Comparison of ENCODE assay signal across 23 cellular contexts in genomic region chr4:153787156-153787555, GRCh38. TPM values are rescaled to one million over a fixed set of nuclear protein-coding genes. Genes with fewer than 3 reads are reported as not detected.
DNase-seq lines count a peak whose midpoint lies in the region; ATAC-seq and TF ChIP-seq lines count a peak whose summit lies in the region.
"Had no signal": no experiment of that assay in that cellular context is flagged by ENCODE, and none has a peak within 500 bp of the region (broad histone marks: within the 10 kb centered on the region; RNA-seq: fewer than 3 reads in every experiment).

No MANE protein-coding gene starts in this region.

- in situ Hi-C loops in gastrocnemius medialis (cut with MboI; ENCODE audit: low sequenced_read_pairs in 4 of 4): loop anchor here in 1 of 4 donors (25.0 kb wide), 1 partner anchor 525 kb away; no protein-coding TSS in a partner anchor

- H3K4me1 Mint-ChIP-seq in osteocyte (ENCODE audit: unreplicated experiment): peaks cover 43% of the 10 kb centered on the region

- H3K27me3 ChIP-seq in HUES64 (ENCODE audit: insufficient read depth, low read length) (peaks cover 14% of the 10 kb centered on the region), gastrocnemius medialis (peaks cover 54 to 62% (median 58%) of the 10 kb centered on the region in 3 donors)

- intact Hi-C loops in gastrocnemius medialis (cut with DNase I; ENCODE audit: low total_unique reads): no loop called here

- H3K9me3 ChIP-seq in HUES64 (ENCODE audit: insufficient read depth, low read depth, low read length): no peaks in the 10 kb centered on the region
- H3K9me3 ChIP-seq in iPS-18c (ENCODE audit: control insufficient read depth, insufficient read depth, low read length): no peaks in the 10 kb centered on the region
- no peaks in the 10 kb centered on the region for H3K9me3 ChIP-seq in gastrocnemius medialis
- H3K9me3 ChIP-seq: tibial nerve had no signal

- peak overlapping the region; percentile 75 for H3K4me3 Mint-ChIP-seq in osteocyte (ENCODE audit: unreplicated experiment)
- H3K4me3 Mint-ChIP-seq: activated naive CD4-positive, alpha-beta T cell treated with anti-CD3 and anti-CD28 coated beads, Interleukin-2, amount 10 ng/mL, durations not matched to agents 7 days and 5 days had no signal

- H3K4me3 ChIP-seq in HUES64 (ENCODE audit: low read length): peak overlapping the region; percentile 80
- peak overlapping the region; percentile 66 for H3K4me3 ChIP-seq in coronary artery
- H3K4me3 ChIP-seq in iPS-18c (ENCODE audit: insufficient read depth, low read depth, low read length): peak overlapping the region; percentile 88
- no peak overlapping the region for H3K4me3 ChIP-seq in gastrocnemius medialis

- ATAC-seq in gastrocnemius medialis (no peak), GM19455 (IDR thresholded peaks at IDR 0.05; ENCODE audit: unreplicated experiment) (no peak), omental fat pad (ENCODE audit: low FRiP score) (no peak)
- ATAC-seq: effector memory CD8-positive, alpha-beta T cell; HepG2; left ventricle myocardium superior had no signal

- TF ChIP-seq CTCF in coronary artery (IDR thresholded peaks at IDR 0.05): no peak
- TF ChIP-seq CTCF in osteocyte (IDR thresholded peaks at IDR 0.05): no peak
- TF ChIP-seq CTCF in gastrocnemius medialis (IDR thresholded peaks at IDR 0.05 in 4 of 5, conservative IDR thresholded peaks at IDR 0.05 in 1 of 5): no peak
- no peak for TF ChIP-seq CTCF in omental fat pad (IDR thresholded peaks at IDR 0.05)

- H3K9ac ChIP-seq in HUES64 (ENCODE audit: low read depth, low read length): peak overlapping the region; percentile 95

- H3K36me3 ChIP-seq in HUES64 (ENCODE audit: insufficient read depth, low read length): peaks cover 40% of the 10 kb centered on the region
- H3K36me3 ChIP-seq in gastrocnemius medialis: no peaks in the 10 kb centered on the region
- H3K36me3 ChIP-seq: tibial nerve had no signal

- H3K4me1 ChIP-seq in HUES64 (ENCODE audit: insufficient read depth, low read length) (peaks cover 43% of the 10 kb centered on the region), gastrocnemius medialis (peaks cover 0 to 12% of the 10 kb centered on the region in 2 donors)

- peaks cover 12% of the 10 kb centered on the region for H3K36me3 Mint-ChIP-seq in osteocyte (ENCODE audit: unreplicated experiment)
- H3K36me3 Mint-ChIP-seq: activated naive CD4-positive, alpha-beta T cell treated with anti-CD3 and anti-CD28 coated beads, Interleukin-2, amount 10 ng/mL, durations not matched to agents 7 days and 5 days had no signal

- no peaks in the 10 kb centered on the region for H3K9me3 Mint-ChIP-seq in osteocyte (ENCODE audit: unreplicated experiment)
- H3K9me3 Mint-ChIP-seq: activated naive CD4-positive, alpha-beta T cell treated with anti-CD3 and anti-CD28 coated beads, Interleukin-2, amount 10 ng/mL, durations not matched to agents 7 days and 5 days; effector memory CD8-positive, alpha-beta T cell; stimulated activated naive CD8-positive, alpha-beta T cell treated with anti-CD3 and anti-CD28 coated beads, Interleukin-15, Interleukin-2, amounts not matched to agents 100 ng/mL and 50 ng/mL, for 24 hours had no signal

- H3K27ac ChIP-seq in HUES64 (ENCODE audit: low read depth, low read length): peak overlapping the region; percentile 7; the same call in 1 of the 2 replicates
- H3K27ac ChIP-seq in coronary artery: no peak overlapping the region
- no peak overlapping the region for H3K27ac ChIP-seq in gastrocnemius medialis

- peaks cover 83% of the 10 kb centered on the region for H3K27me3 Mint-ChIP-seq in osteocyte (ENCODE audit: unreplicated experiment)

- TF ChIP-seq POLR2A in gastrocnemius medialis (IDR thresholded peaks at IDR 0.05): no peak

- no peak overlapping the region for H3K27ac Mint-ChIP-seq in osteocyte (ENCODE audit: unreplicated experiment)
- H3K27ac Mint-ChIP-seq: activated naive CD4-positive, alpha-beta T cell treated with anti-CD3 and anti-CD28 coated beads, Interleukin-2, amount 10 ng/mL, durations not matched to agents 7 days and 5 days; CD4-positive, CD25-positive, alpha-beta regulatory T cell; effector memory CD8-positive, alpha-beta T cell; stimulated activated naive CD8-positive, alpha-beta T cell treated with anti-CD3 and anti-CD28 coated beads, Interleukin-15, Interleukin-2, amounts not matched to agents 100 ng/mL and 50 ng/mL, for 24 hours had no signal

- DNase-seq in coronary artery (ENCODE audit: low spot score) (no peak), osteocyte (ENCODE audit: extremely low spot score, unreplicated experiment) (no peak), gastrocnemius medialis (no peak), NCI-H2029 (lab: John Stamatoyannopoulos, UW) (no peak), omental fat pad (ENCODE audit: low spot score) (no peak)
- DNase-seq: activated naive CD4-positive, alpha-beta T cell treated with anti-CD3 and anti-CD28 coated beads, Interleukin-2, amount 10 ng/mL, durations not matched to agents 7 days and 5 days; CD4-positive, CD25-positive, alpha-beta regulatory T cell; effector memory CD8-positive, alpha-beta T cell; GF-D8; glutamatergic neuron; left ventricle myocardium superior; NCI-H2081 treated with DMSO at 0.1 percent for 48 hours; occipital lobe; retina; SHP77; stimulated activated CD4-positive, alpha-beta T cell treated with anti-CD3 and anti-CD28 coated beads, Interleukin-12 subunit alpha, Interleukin-12 subunit beta, amount 100 ng/mL, for 4 hours; stimulated activated CD4-positive, alpha-beta T cell treated with anti-CD3 and anti-CD28 coated beads, Interleukin-4, amount 100 ng/mL, for 4 hours had no signal

RNA-seq across cellular contexts. Expression of gene SFRP2, which starts 1.7 kb away (rescaled TPM):
- polyA plus RNA-seq in HUES64 (2013, experiment 1 of 2): 287 TPM
- 333 TPM for polyA plus RNA-seq in HUES64 (2013, experiment 2 of 2)
- 87.7 and 102 TPM in 2 replicates for total RNA-seq in osteocyte
- under 1 TPM in 3 of 4 donors, not detected in 1; 0.59 to 0.86 (median 0.83) TPM for total RNA-seq in gastrocnemius medialis
- 10 to 100 TPM in 3 of 4 donors, 1 to 10 TPM in 1; 9.4 to 34.7 (median 22.8) TPM for total RNA-seq in omental fat pad
- total RNA-seq: CD4-positive, CD25-positive, alpha-beta regulatory T cell; HepG2 had no signal
- polyA plus RNA-seq: CD4-positive, CD25-positive, alpha-beta regulatory T cell; HepG2 had no signal

RNA-seq across cellular contexts. Expression of gene RNF175, which starts 27.3 kb away (rescaled TPM):
- 5.9 TPM for polyA plus RNA-seq in HUES64 (2013, experiment 1 of 2)
- polyA plus RNA-seq in HUES64 (2013, experiment 2 of 2): 10.3 TPM
- total RNA-seq in osteocyte (0.32 TPM in 1 of 2 replicates, not detected in the other), gastrocnemius medialis (1 to 10 TPM in 1 of 4 donors, not detected in 3; 1.2 TPM), omental fat pad (1 to 10 TPM in 1 of 4 donors, under 1 TPM in 1, not detected in 2; 0.28 to 1.4 TPM)
- total RNA-seq: HepG2 had no signal
- polyA plus RNA-seq: HepG2 had no signal

Comparison
In these comparisons a context has a peak if more than half of its experiments do, and no peak if none do; other contexts are left out.
1. H3K4me3 ChIP-seq: peak in HUES64 (single experiment), coronary artery (single experiment) and iPS-18c (single experiment); none in gastrocnemius medialis (0 of 4).
2. RNA of gene SFRP2, which starts 1.7 kb away (total RNA-seq): 87.7 to 102 TPM in osteocyte and 9.4 to 34.7 TPM in omental fat pad; 0.59 to 0.86 TPM in gastrocnemius medialis; every median in the first group is over 4 times any median in the second.